1 cellular context compared by ENCODE assay signal in genomic region chr5:119031047-119031886, GRCh38.
TF ChIP-seq lines count a peak whose summit lies in the region.

No MANE protein-coding gene starts in this region.

TF ChIP-seq in GM12878, 131 proteins besides CTCF, POLR2A, EP300 and RAD21 (continued from another document and continues in another):
- TF ChIP-seq CBX5 (IDR thresholded peaks at IDR 0.05; ENCODE audit: low read depth) (peak; percentile 86), IRF5 (IDR thresholded peaks at IDR 0.05; ENCODE audit: borderline replicate concordance) (no peak), RELB (IDR thresholded peaks at IDR 0.05; ENCODE audit: low read depth) (peak; percentile 42; the same call in 1 of the 2 replicates), EED (IDR thresholded peaks at IDR 0.05; ENCODE audit: low read depth) (no peak), RB1 (IDR thresholded peaks at IDR 0.05; ENCODE audit: borderline replicate concordance) (no peak), TAF1 (IDR thresholded peaks at IDR 0.05; ENCODE audit: borderline replicate concordance, low read depth, low read length) (no peak), BCLAF1 (IDR thresholded peaks at IDR 0.05) (no peak), ESRRA (IDR thresholded peaks at IDR 0.05; ENCODE audit: low read length) (no peak), RCOR1 (conservative IDR thresholded peaks at IDR 0.05; ENCODE audit: low read depth, low read length) (peak; percentile 83; the same call in 1 of the 2 replicates), SKIL (IDR thresholded peaks at IDR 0.05; ENCODE audit: low read depth, poor library complexity, severe bottlenecking) (peak; percentile 69), PKNOX1 (IDR thresholded peaks at IDR 0.05) (no peak), ZBTB40 (IDR thresholded peaks at IDR 0.05; ENCODE audit: borderline replicate concordance) (peak; percentile 25; the same call in 1 of the 2 replicates), HDAC6 (IDR thresholded peaks at IDR 0.05; ENCODE audit: unreplicated experiment) (no peak), BCL3 (IDR thresholded peaks at IDR 0.05; ENCODE audit: borderline replicate concordance, insufficient read depth, low read depth, low read length, poor library complexity, severe bottlenecking) (no peak), POLR2AphosphoS2 (IDR thresholded peaks at IDR 0.05; ENCODE audit: low read depth, low read length) (no peak), USF2 (IDR thresholded peaks at IDR 0.05; ENCODE audit: borderline replicate concordance, low read depth, low read length) (no peak), MAX (IDR thresholded peaks at IDR 0.05; ENCODE audit: low read depth, low read length) (0 out of 2 replicates have a peak, but pooled peaks have one; percentile 53), PRDM15 (CRISPR knock-in tag; IDR thresholded peaks at IDR 0.05) (no peak), WRNIP1 (IDR thresholded peaks at IDR 0.05; ENCODE audit: borderline replicate concordance, low read depth, low read length) (no peak), STAT1 (conservative IDR thresholded peaks at IDR 0.05) (no peak), KLF5 (IDR thresholded peaks at IDR 0.05; ENCODE audit: partially characterized antibody) (no peak), GATAD2B (conservative IDR thresholded peaks at IDR 0.05; ENCODE audit: low read depth) (no peak), TBL1XR1 (IDR thresholded peaks at IDR 0.05; ENCODE audit: low read depth, low read length) (peak; percentile 89; the same call in 1 of the 2 replicates), BMI1 (IDR thresholded peaks at IDR 0.05; ENCODE audit: borderline replicate concordance) (no peak), SPI1 (IDR thresholded peaks at IDR 0.05; ENCODE audit: borderline replicate concordance, insufficient read depth, low read depth, low read length) (no peak), SMAD1 (IDR thresholded peaks at IDR 0.05; ENCODE audit: low read depth, partially characterized antibody) (no peak), E2F8 (IDR thresholded peaks at IDR 0.05; ENCODE audit: low read depth, partially characterized antibody) (no peak), NBN (IDR thresholded peaks at IDR 0.05) (no peak), SUZ12 (IDR thresholded peaks at IDR 0.05; ENCODE audit: unreplicated experiment) (no peak), KDM1A (IDR thresholded peaks at IDR 0.05; ENCODE audit: borderline replicate concordance) (no peak), ZBED1 (IDR thresholded peaks at IDR 0.05; ENCODE audit: borderline replicate concordance) (no peak), RUNX3 (IDR thresholded peaks at IDR 0.05; ENCODE audit: low read length) (peak; percentile 89), FOXM1 (IDR thresholded peaks at IDR 0.05; ENCODE audit: low read depth, low read length) (peak; percentile 90; the same call in 1 of the 2 replicates)
